In the genomic region with DNA sequence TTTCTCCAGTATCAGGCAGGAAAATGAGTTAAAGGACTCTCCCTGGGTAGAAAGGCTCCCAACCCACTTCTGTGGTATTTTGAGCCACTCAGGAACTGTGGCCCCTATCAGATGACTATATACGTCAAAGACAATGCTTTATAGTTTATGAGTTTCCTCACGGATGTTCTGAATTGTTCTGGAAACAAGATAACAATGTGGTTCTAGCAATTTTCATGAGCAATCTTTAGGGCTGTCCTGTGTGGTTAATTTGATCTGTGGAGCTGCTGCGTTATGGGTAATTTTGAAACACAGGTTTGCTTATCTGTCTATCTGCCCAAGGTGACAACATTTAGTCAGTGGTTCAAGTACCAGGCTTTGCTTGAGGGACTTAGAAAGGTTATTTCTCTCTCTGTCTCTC, we compare ENCODE assay signal across 24 cellular contexts. TPM values are rescaled to one million over a fixed set of nuclear protein-coding genes. Genes with fewer than 3 reads are reported as not detected.
A peak's percentile ranks its signal among the peaks of the same experiment; 100 is the strongest.
DNase-seq lines count a peak whose midpoint lies in the region; ATAC-seq and TF ChIP-seq lines count a peak whose summit lies in the region.
"Had no signal": no experiment of that assay in that cellular context is flagged by ENCODE, and none has a peak within 500 bp of the region (broad histone marks: within the 10 kb centered on the region; RNA-seq: fewer than 3 reads in every experiment).

No MANE protein-coding gene starts in this region.

- peaks cover 8% of the 10 kb centered on the region for H3K4me1 Mint-ChIP-seq in T-helper 17 cell
- H3K4me1 Mint-ChIP-seq: activated B cell treated with CpG ODN at 0.5 μM for 24 hours, natural killer cell had no signal

- H3K27me3 Mint-ChIP-seq in T-helper 17 cell = no peaks in the 10 kb centered on the region

- no peaks in the 10 kb centered on the region for H3K9me3 ChIP-seq in T-helper 17 cell (ENCODE audit: control insufficient read depth, low read length, poor library complexity, severe bottlenecking)
- no peaks in the 10 kb centered on the region for H3K9me3 ChIP-seq in BE2C
- H3K9me3 ChIP-seq: A549, BLaER1 had no signal

- H3K4me3 ChIP-seq in BE2C (ENCODE audit: low read depth, low read length) = no peak overlapping the region
- H3K4me3 ChIP-seq: A549, BLaER1, cardiac muscle cell had no signal

- H3K27ac Mint-ChIP-seq in T-helper 17 cell = peak overlapping the region; percentile 3
- H3K27ac Mint-ChIP-seq: activated B cell treated with CpG ODN at 0.5 μM for 24 hours, natural killer cell had no signal

- ATAC-seq in activated CD4-positive, CD25-positive, alpha-beta regulatory T cell treated with anti-CD3 and anti-CD28 coated beads, Interleukin-2, amount 50 U/mL, for 24 hours = peak; percentile 26 to 36
- ATAC-seq in T-helper 17 cell = peak; percentile 77
- no peak for ATAC-seq in HG03521 (IDR thresholded peaks at IDR 0.05; ENCODE audit: unreplicated experiment)
- no peak for ATAC-seq in GM19023 (IDR thresholded peaks at IDR 0.05; ENCODE audit: unreplicated experiment)
- ATAC-seq: A549, left cardiac atrium, sciatic nerve had no signal

- no peaks in the 10 kb centered on the region for H3K4me1 ChIP-seq in BE2C
- H3K4me1 ChIP-seq: A549, BLaER1 had no signal

- no peak for DNase-seq in activated CD4-positive, CD25-positive, alpha-beta regulatory T cell treated with anti-CD3 and anti-CD28 coated beads, Interleukin-2, amount 50 U/mL, for 72 hours
- DNase-seq in A172 (ENCODE audit: low spot score) = peak; percentile 5
- DNase-seq in T-helper 17 cell = no peak
- peak; percentile 53 for DNase-seq in dermis blood vessel endothelial cell
- DNase-seq in BE2C = no peak
- DNase-seq: activated B cell treated with CpG ODN at 0.5 μM for 24 hours, amniotic stem cell, DMS 273 treated with DMSO at 0.1 percent for 48 hours, GOT3, left cardiac atrium, natural killer cell, NCI-H526, Right ventricle myocardium superior had no signal

- H3K27me3 ChIP-seq in BE2C = no peaks in the 10 kb centered on the region
- H3K27me3 ChIP-seq: BLaER1, cardiac muscle cell had no signal

- no peak for TF ChIP-seq CTCF in BE2C (IDR thresholded peaks at IDR 0.05; ENCODE audit: low read depth, low read length)

- H3K36me3 Mint-ChIP-seq in T-helper 17 cell (ENCODE audit: low read depth) = no peaks in the 10 kb centered on the region
- H3K36me3 Mint-ChIP-seq: natural killer cell had no signal

- H3K4me3 Mint-ChIP-seq in T-helper 17 cell = no peak overlapping the region
- H3K4me3 Mint-ChIP-seq: activated B cell treated with CpG ODN at 0.5 μM for 24 hours, natural killer cell had no signal

- no peaks in the 10 kb centered on the region for H3K36me3 ChIP-seq in BE2C
- H3K36me3 ChIP-seq: BLaER1, cardiac muscle cell had no signal

RNA-seq across cellular contexts. Expression of gene IL2, which starts 46.7 kb away (rescaled TPM):
- total RNA-seq in A172 (2014; rRNA removed; shearing (Covaris generic)) = not detected in 2 replicates
- total RNA-seq in T-helper 17 cell = under 1 TPM; 0.76 to 0.85 TPM
- total RNA-seq in dermis blood vessel endothelial cell = not detected in 2 replicates
- polyA plus RNA-seq in BE2C (2012; ENCODE audit: insufficient read depth, insufficient read length, low read depth) = not detected
- total RNA-seq: activated B cell treated with CpG ODN at 0.5 μM for 24 hours, cardiac muscle cell, HT-29, left cardiac atrium, mesenteric fat pad, Right ventricle myocardium superior, sciatic nerve, subcutaneous adipose tissue had no signal
- polyA plus RNA-seq: A549, cardiac muscle cell, esophagus had no signal

Comparison
In these comparisons a context has a peak if more than half of its experiments do, and no peak if none do; other contexts are left out.
1. ATAC-seq: peak in activated CD4-positive, CD25-positive, alpha-beta regulatory T cell treated with anti-CD3 and anti-CD28 coated beads, Interleukin-2, amount 50 U/mL, for 24 hours (2 of 2) and T-helper 17 cell (single experiment); none in HG03521 (single experiment) and GM19023 (single experiment).
2. DNase-seq: peak in A172 (single experiment) and dermis blood vessel endothelial cell (single experiment); none in activated CD4-positive, CD25-positive, alpha-beta regulatory T cell treated with anti-CD3 and anti-CD28 coated beads, Interleukin-2, amount 50 U/mL, for 72 hours (single experiment), T-helper 17 cell (0 of 3) and BE2C (single experiment).